In genomic region chr17:7479389-7480192, GRCh38 we compare ENCODE assay signal across 7 cellular contexts. TPM values are rescaled to one million over a fixed set of nuclear protein-coding genes. Genes with fewer than 3 reads are reported as not detected.
DNase-seq lines count a peak whose midpoint lies in the region; ATAC-seq, FAIRE-seq and TF ChIP-seq lines count a peak whose summit lies in the region.

TSS of gene ZBTB4 (minus strand) at chr17:7479631. CDS start at chr17:7466801, 12,830 bp downstream.

- H3K9me3 Mint-ChIP-seq in naive thymus-derived CD8-positive, alpha-beta T cell = no peaks in the 10 kb centered on the region

- CTCF ChIA-PET in OCI-LY7 (lab: Charles Lee; ENCODE audit: unreplicated experiment) = interaction anchor here (0.6 to 0.8 kb wide), 2 partner anchors 41 to 43 kb away, joined by 3 read pairs; no protein-coding TSS in a partner anchor

- POLR2A ChIA-PET in OCI-LY7 (lab: Charles Lee) = interaction anchor here (0.6 kb wide), 1 partner anchor 262 kb away, joined by 3 read pairs; no protein-coding TSS in a partner anchor
- POLR2A ChIA-PET in naive thymus-derived CD8-positive, alpha-beta T cell (lab: Charles Lee) = interaction anchor here (0.6 to 12.5 kb wide), 33 partner anchors 9 to 265 kb away, joined by 3 to 295 read pairs (median 5); partner anchors contain the start of genes ACAP1, CHRNB1, FGF11 and FXR2

- H3K4me1 Mint-ChIP-seq in naive thymus-derived CD8-positive, alpha-beta T cell = peaks cover 45 to 78% (median 70%) of the 10 kb centered on the region in 4 donors

- peak within 1 kb of the TSS; percentile 59; the same call in 1 of the 2 replicates for H2AFZ ChIP-seq in OCI-LY7 (ENCODE audit: low read length)

- H3K27ac Mint-ChIP-seq in naive thymus-derived CD8-positive, alpha-beta T cell = peak within 1 kb of the TSS; percentile 97 to 100 (median 100)

- H3K4me3 ChIP-seq in OCI-LY7 (ENCODE audit: low read depth, low read length, poor library complexity, severe bottlenecking) (peak within 1 kb of the TSS; percentile 72), fibroblast of pulmonary artery (replicated peaks; ENCODE audit: low read depth, low read length) (peak within 1 kb of the TSS; percentile 71)

- peak within 1 kb of the TSS; percentile 90 to 100 (median 98) for H3K4me3 Mint-ChIP-seq in naive thymus-derived CD8-positive, alpha-beta T cell

- no peaks in the 10 kb centered on the region for H3K27me3 Mint-ChIP-seq in naive thymus-derived CD8-positive, alpha-beta T cell

- no TSS peak for BruUV-seq in OCI-LY7 (replicated peaks; lab: Mats Ljungman, UMichigan)

- H3K4me2 ChIP-seq in OCI-LY7 (ENCODE audit: low read length) = peak within 1 kb of the TSS; percentile 76

- TF ChIP-seq CTCF in OCI-LY7 (conservative IDR thresholded peaks at IDR 0.05; ENCODE audit: low read length) = no peak
- TF ChIP-seq CTCF in fibroblast of pulmonary artery (IDR thresholded peaks at IDR 0.05; ENCODE audit: low read length, missing control alignments) = no peak

- no peaks in the 10 kb centered on the region for H3K79me2 ChIP-seq in OCI-LY7 (ENCODE audit: insufficient read depth, low read depth, low read length)

- peak; percentile 2 to 13 for ATAC-seq in naive thymus-derived CD8-positive, alpha-beta T cell

- H3K27ac ChIP-seq in OCI-LY7 (ENCODE audit: low read depth, low read length, poor library complexity, severe bottlenecking) (no peak within 1 kb of the TSS), substantia nigra (ENCODE audit: low read depth, low read length, poor library complexity, severe bottlenecking) (peak within 1 kb of the TSS; percentile 98)

- no peak for FAIRE-seq in GM18507 (lab: Jason Lieb, UNC)

- DNase-seq in GM18507 (ENCODE audit: extremely low spot score, insufficient read length, low read depth) (peak; percentile 39), OCI-LY7 (ENCODE audit: low spot score) (peak; percentile 35), fibroblast of pulmonary artery (ENCODE audit: low read depth) (no peak), substantia nigra (lab: John Stamatoyannopoulos, UW) (peak in 41 of 49 donors; percentile 12 to 84 (median 56)), DMS153 treated with DMSO at 0.1 percent for 48 hours (lab: John Stamatoyannopoulos, UW; ENCODE audit: unreplicated experiment) (no peak)
- peak; percentile 59 for DNase-seq in activated T-helper 9 cell treated with anti-CD3 and anti-CD28 coated beads, Interleukin-2, amount 50 U/mL, for 16 hours (ENCODE audit: low read depth)
- DNase-seq in naive thymus-derived CD8-positive, alpha-beta T cell = peak; percentile 59 to 85 (median 74)

- H3K4me1 ChIP-seq in OCI-LY7 (ENCODE audit: insufficient read depth, low read length, poor library complexity, severe bottlenecking) = peaks cover 17% of the 10 kb centered on the region

- H3K36me3 ChIP-seq in OCI-LY7 (ENCODE audit: insufficient read depth, low read length) = no peaks in the 10 kb centered on the region

- no peaks in the 10 kb centered on the region for H3K9me2 ChIP-seq in OCI-LY7 (ENCODE audit: insufficient read depth, low read length)

- intact Hi-C loops in OCI-LY7 (cut with micrococcal nuclease; ENCODE audit: unreplicated experiment) = loop anchor here (5.0 kb wide), 3 partner anchors 227 to 363 kb away; partner anchors contain the start of genes CTDNEP1, ELP5 and PHF23

- H4K20me1 ChIP-seq in OCI-LY7 (ENCODE audit: insufficient read depth, low read length) = no peaks in the 10 kb centered on the region

- peaks cover 0 to 13% (median 0%) of the 10 kb centered on the region in 3 donors for H3K36me3 Mint-ChIP-seq in naive thymus-derived CD8-positive, alpha-beta T cell

- H3K9me3 ChIP-seq in OCI-LY7 (ENCODE audit: low read length) = no peaks in the 10 kb centered on the region

RNA-seq across cellular contexts. Expression of gene ZBTB4, which starts in this region (rescaled TPM):
- total RNA-seq in OCI-LY7 (2014; rRNA removed; shearing (Covaris generic)) = 3.4 and 3.5 TPM in 2 replicates
- 3.9 and 4.6 TPM in 2 replicates for total RNA-seq in OCI-LY7 (2022)
- 100 to 1,000 TPM; 101 to 104 TPM for total RNA-seq in naive thymus-derived CD8-positive, alpha-beta T cell
- 10 to 100 TPM; 16.8 to 28.4 (median 19.7) TPM for polyA plus RNA-seq in naive thymus-derived CD8-positive, alpha-beta T cell

Comparison
In these comparisons a context has a peak if more than half of its experiments do, and no peak if none do; other contexts are left out.
1. RNA of gene ZBTB4 (total RNA-seq): 101 to 104 TPM in naive thymus-derived CD8-positive, alpha-beta T cell; 3.4 to 4.6 TPM in OCI-LY7; every median in the first group is over 10 times any median in the second.
2. DNase-seq: peak in GM18507 (single experiment), OCI-LY7 (single experiment), activated T-helper 9 cell treated with anti-CD3 and anti-CD28 coated beads, Interleukin-2, amount 50 U/mL, for 16 hours (single experiment), naive thymus-derived CD8-positive, alpha-beta T cell (10 of 10) and substantia nigra (41 of 49); none in fibroblast of pulmonary artery (single experiment) and DMS153 treated with DMSO at 0.1 percent for 48 hours (single experiment).